In the genomic region with DNA sequence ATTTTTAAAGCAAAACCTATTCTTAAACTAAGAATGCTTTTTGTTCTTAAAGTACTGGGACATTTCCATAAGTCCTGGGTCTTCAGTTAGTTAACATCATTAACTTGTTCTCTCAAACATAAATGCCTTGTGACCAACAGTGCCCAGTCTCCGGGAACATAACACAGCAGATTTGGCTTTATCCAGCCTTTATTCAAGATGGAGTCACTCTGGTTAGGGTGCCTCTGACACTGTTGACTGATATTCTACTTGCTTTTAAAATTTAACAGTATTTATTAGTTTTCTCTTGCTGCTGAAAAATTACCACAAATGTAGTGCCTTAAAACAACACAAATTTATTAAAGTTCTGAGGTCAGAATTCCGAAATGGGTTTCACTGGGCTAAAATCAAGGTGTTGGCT, we compare ENCODE assay signal across 14 cellular contexts. TPM values are rescaled to one million over a fixed set of nuclear protein-coding genes. Genes with fewer than 3 reads are reported as not detected.
DNase-seq lines count a peak whose midpoint lies in the region; ATAC-seq and TF ChIP-seq lines count a peak whose summit lies in the region.
"Had no signal": no experiment of that assay in that cellular context is flagged by ENCODE, and none has a peak within 500 bp of the region (broad histone marks: within the 10 kb centered on the region; RNA-seq: fewer than 3 reads in every experiment).

No MANE protein-coding gene starts in this region.

- peaks cover 50% of the 10 kb centered on the region for H3K36me3 Mint-ChIP-seq in stimulated activated naive CD8-positive, alpha-beta T cell treated with anti-CD3 and anti-CD28 coated beads, Interleukin-15, Interleukin-2, amounts not matched to agents 100 ng/mL and 50 ng/mL, for 24 hours (ENCODE audit: low read depth)
- H3K36me3 Mint-ChIP-seq in effector memory CD8-positive, alpha-beta T cell (ENCODE audit: insufficient read depth), result peaks cover 5% of the 10 kb centered on the region
- H3K36me3 Mint-ChIP-seq in osteocyte (ENCODE audit: unreplicated experiment), result peaks cover 12% of the 10 kb centered on the region

- DNase-seq in stimulated activated naive CD8-positive, alpha-beta T cell treated with anti-CD3 and anti-CD28 coated beads, Interleukin-15, Interleukin-2, amounts not matched to agents 100 U/mL and 50 U/mL, for 24 hours, result no peak
- no peak for DNase-seq in effector memory CD8-positive, alpha-beta T cell
- DNase-seq in osteocyte (ENCODE audit: extremely low spot score, unreplicated experiment) (no peak), foreskin melanocyte (no peak), SHP77 treated with DMSO at 0.1 percent for 48 hours (lab: John Stamatoyannopoulos, UW) (no peak)
- DNase-seq: 8988T; CD8-positive, alpha-beta memory T cell; COR-L47; HCEC 1CT; IMR-90 had no signal

- H3K27ac Mint-ChIP-seq in stimulated activated naive CD8-positive, alpha-beta T cell treated with anti-CD3 and anti-CD28 coated beads, Interleukin-15, Interleukin-2, amounts not matched to agents 100 ng/mL and 50 ng/mL, for 24 hours, result peak overlapping the region; percentile 85
- peak overlapping the region; percentile 4 to 61 for H3K27ac Mint-ChIP-seq in effector memory CD8-positive, alpha-beta T cell
- peak overlapping the region; percentile 42 for H3K27ac Mint-ChIP-seq in osteocyte (ENCODE audit: unreplicated experiment)
- H3K27ac Mint-ChIP-seq: B cell, GM23338 had no signal

- H3K4me3 Mint-ChIP-seq in stimulated activated naive CD8-positive, alpha-beta T cell treated with anti-CD3 and anti-CD28 coated beads, Interleukin-15, Interleukin-2, amounts not matched to agents 100 ng/mL and 50 ng/mL, for 24 hours, result no peak overlapping the region
- H3K4me3 Mint-ChIP-seq in effector memory CD8-positive, alpha-beta T cell, result no peak overlapping the region
- no peak overlapping the region for H3K4me3 Mint-ChIP-seq in osteocyte (ENCODE audit: unreplicated experiment)
- H3K4me3 Mint-ChIP-seq: B cell; CD8-positive, alpha-beta memory T cell; GM23338 had no signal

- ATAC-seq in stimulated activated naive CD8-positive, alpha-beta T cell treated with anti-CD3 and anti-CD28 coated beads, Interleukin-15, Interleukin-2, amounts not matched to agents 100 U/mL and 50 U/mL, for 24 hours, result no peak
- ATAC-seq in effector memory CD8-positive, alpha-beta T cell (replicated peaks), result no peak
- ATAC-seq in HG03520 (IDR thresholded peaks at IDR 0.05; ENCODE audit: unreplicated experiment), result no peak
- ATAC-seq: GM23338 had no signal

- H3K4me1 Mint-ChIP-seq in stimulated activated naive CD8-positive, alpha-beta T cell treated with anti-CD3 and anti-CD28 coated beads, Interleukin-15, Interleukin-2, amounts not matched to agents 100 ng/mL and 50 ng/mL, for 24 hours (ENCODE audit: low read depth), result peaks cover 37% of the 10 kb centered on the region
- peaks cover 17 to 37% of the 10 kb centered on the region in 2 donors for H3K4me1 Mint-ChIP-seq in effector memory CD8-positive, alpha-beta T cell (ENCODE audit: low read depth in 2 of 2)
- H3K4me1 Mint-ChIP-seq in osteocyte (ENCODE audit: unreplicated experiment), result peaks cover 10% of the 10 kb centered on the region

- no peak for TF ChIP-seq CTCF in osteocyte (IDR thresholded peaks at IDR 0.05)

- no peaks in the 10 kb centered on the region for H3K9me3 Mint-ChIP-seq in stimulated activated naive CD8-positive, alpha-beta T cell treated with anti-CD3 and anti-CD28 coated beads, Interleukin-15, Interleukin-2, amounts not matched to agents 100 ng/mL and 50 ng/mL, for 24 hours
- H3K9me3 Mint-ChIP-seq in effector memory CD8-positive, alpha-beta T cell, result no peaks in the 10 kb centered on the region
- H3K9me3 Mint-ChIP-seq in osteocyte (ENCODE audit: unreplicated experiment), result no peaks in the 10 kb centered on the region
- H3K9me3 Mint-ChIP-seq: CD8-positive, alpha-beta memory T cell; GM23338 had no signal

- no peaks in the 10 kb centered on the region for H3K27me3 Mint-ChIP-seq in stimulated activated naive CD8-positive, alpha-beta T cell treated with anti-CD3 and anti-CD28 coated beads, Interleukin-15, Interleukin-2, amounts not matched to agents 100 ng/mL and 50 ng/mL, for 24 hours
- H3K27me3 Mint-ChIP-seq in effector memory CD8-positive, alpha-beta T cell, result no peaks in the 10 kb centered on the region
- H3K27me3 Mint-ChIP-seq in osteocyte (ENCODE audit: unreplicated experiment), result no peaks in the 10 kb centered on the region
- H3K27me3 Mint-ChIP-seq: B cell had no signal

RNA-seq across cellular contexts. Expression of a gene that starts 44.1 kb away (rescaled TPM):
- total RNA-seq in osteocyte, result 21.2 and 28.4 TPM in 2 replicates

RNA-seq across cellular contexts. Expression of a gene that starts 49.2 kb away (rescaled TPM):
- total RNA-seq in osteocyte, result 32.7 and 35.5 TPM in 2 replicates

Comparison
In these comparisons a context has a peak if more than half of its experiments do, and no peak if none do; other contexts are left out.
1. H3K27ac Mint-ChIP-seq: peak in every context shown above with its lines; median percentile 85 in stimulated activated naive CD8-positive, alpha-beta T cell treated with anti-CD3 and anti-CD28 coated beads, Interleukin-15, Interleukin-2, amounts not matched to agents 100 ng/mL and 50 ng/mL, for 24 hours; 42 in osteocyte; 32 in effector memory CD8-positive, alpha-beta T cell.